ENCODE assay signal across 24 cellular contexts in genomic region chr16:88593910-88594309, GRCh38. TPM values are rescaled to one million over a fixed set of nuclear protein-coding genes. Genes with fewer than 3 reads are reported as not detected.
"Had no signal": no experiment of that assay in that cellular context is flagged by ENCODE, and none has a peak within 500 bp of the region (broad histone marks: within the 10 kb centered on the region; RNA-seq: fewer than 3 reads in every experiment).

No MANE protein-coding gene starts in this region.

- H3K27ac ChIP-seq: colonic mucosa, neural progenitor cell, ovary, right atrium auricular region, sigmoid colon, skin epidermis, stomach, suprapubic skin, tibial artery, vagina had no signal

- DNase-seq: colonic mucosa; effector CD4-positive, alpha-beta T cell; natural killer cell; ovary; sigmoid colon; stimulated activated CD4-positive, alpha-beta T cell treated with anti-CD3 and anti-CD28 coated beads, Interleukin-12 subunit alpha, Interleukin-12 subunit beta, amount 100 ng/mL, for 4 hours; stimulated activated naive CD4-positive, alpha-beta T cell; stomach; tibial artery; upper lobe of left lung had no signal

- H3K9me3 ChIP-seq: colonic mucosa, heart left ventricle, ovary, right atrium auricular region, sigmoid colon, stomach, suprapubic skin, tibial artery, upper lobe of left lung, vagina had no signal

- H3K27me3 ChIP-seq: colonic mucosa, heart left ventricle, neural progenitor cell, ovary, right atrium auricular region, sigmoid colon, stomach, suprapubic skin, tibial artery, upper lobe of left lung, vagina had no signal

- H3K4me3 Mint-ChIP-seq: natural killer cell, neural progenitor cell had no signal

- H3K4me1 ChIP-seq: colonic mucosa, neural progenitor cell, sigmoid colon, tibial artery, vagina had no signal

- H3K4me3 ChIP-seq: colonic mucosa, heart left ventricle, neural progenitor cell, ovary, right atrium auricular region, sigmoid colon, skin epidermis, stomach, suprapubic skin, tibial artery, upper lobe of left lung, vagina had no signal

- H3K9me3 Mint-ChIP-seq: natural killer cell, neural progenitor cell had no signal

- ATAC-seq: esophagus mucosa, natural killer cell had no signal

- H3K36me3 ChIP-seq: neural progenitor cell, ovary had no signal

- H3K27ac Mint-ChIP-seq: natural killer cell, neural progenitor cell had no signal

RNA-seq across cellular contexts. Expression of gene IL17C, which starts 44.5 kb away (rescaled TPM):
- total RNA-seq: colonic mucosa, dermis blood vessel endothelial cell, esophagus mucosa, fibroblast of lung, frontal cortex, glomerular endothelial cell, heart left ventricle, mucosa of gallbladder, myocyte, ovary, posterior vena cava, right atrium auricular region, sigmoid colon, suprapubic skin, vagina had no signal
- polyA plus RNA-seq: fibroblast of lung, heart left ventricle, ovary had no signal
